9 cellular contexts compared by ENCODE assay signal in the genomic region with DNA sequence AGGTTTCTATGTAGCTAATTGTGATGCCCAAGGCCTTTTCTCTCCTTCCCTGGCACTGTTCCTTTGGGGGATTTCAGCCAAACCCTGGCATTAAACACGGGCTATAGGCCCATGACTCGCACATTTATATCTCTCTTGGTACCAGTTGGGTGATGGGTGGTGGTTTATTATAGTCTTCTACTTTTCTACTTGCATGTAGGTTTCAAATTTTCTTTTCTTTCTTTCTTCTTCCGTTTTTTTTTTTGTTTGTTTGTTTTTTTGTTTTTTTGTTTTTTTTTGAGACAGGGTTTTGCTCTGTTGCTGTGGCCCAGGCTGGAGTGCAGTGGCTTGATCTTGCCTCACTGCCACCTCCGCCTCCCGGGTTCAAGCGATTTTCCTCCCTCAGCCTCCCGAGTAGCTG. TPM values are rescaled to one million over a fixed set of nuclear protein-coding genes. Genes with fewer than 3 reads are reported as not detected.
DNase-seq lines count a peak whose midpoint lies in the region; ATAC-seq and TF ChIP-seq lines count a peak whose summit lies in the region.
"Had no signal": no experiment of that assay in that cellular context is flagged by ENCODE, and none has a peak within 500 bp of the region (broad histone marks: within the 10 kb centered on the region; RNA-seq: fewer than 3 reads in every experiment).

No MANE protein-coding gene starts in this region.

- intact Hi-C loops in esophagus squamous epithelium (cut with DNase I) (no loop called here), gastrocnemius medialis (cut with DNase I; ENCODE audit: low total_unique reads) (loop anchor here (2.0 to 5.0 kb wide), 3 partner anchors 58 to 180 kb away; partner anchors contain the start of gene IFNAR1), left colon (cut with DNase I, micrococcal nuclease) (loop anchor here in 1 of 2 donors (10.0 kb wide), 1 partner anchor 62 kb away; no protein-coding TSS in a partner anchor)

- DNase-seq in GM12864 (ENCODE audit: low read depth) (no peak), RWPE2 (ENCODE audit: low spot score) (no peak), esophagus squamous epithelium (lab: John Stamatoyannopoulos, UW) (no peak), gastrocnemius medialis (no peak), KG1 (lab: John Stamatoyannopoulos, UW) (no peak), DMS153 treated with DMSO at 0.1 percent for 48 hours (lab: John Stamatoyannopoulos, UW; ENCODE audit: unreplicated experiment) (no peak), left colon (no peak)
- DNase-seq: H7 had no signal

- H3K27ac ChIP-seq in RWPE2 (ENCODE audit: poor library complexity, severe bottlenecking) (peak overlapping the region; percentile 1), esophagus squamous epithelium (peak overlapping the region; percentile 88 to 96 (median 90)), gastrocnemius medialis (peak overlapping the region; percentile 82 to 84 (median 83))

- H3K36me3 ChIP-seq in RWPE2 (ENCODE audit: low read depth): peaks cover 4% of the 10 kb centered on the region; the same call in 1 of the 2 replicates
- H3K36me3 ChIP-seq in esophagus squamous epithelium: peaks cover 0 to 50% (median 0%) of the 10 kb centered on the region in 3 donors
- peaks cover 0 to 4% of the 10 kb centered on the region in 2 donors for H3K36me3 ChIP-seq in gastrocnemius medialis

- H3K27me3 ChIP-seq in RWPE2 (ENCODE audit: insufficient read depth, poor library complexity, severe bottlenecking) (no peaks in the 10 kb centered on the region), esophagus squamous epithelium (no peaks in the 10 kb centered on the region), gastrocnemius medialis (no peaks in the 10 kb centered on the region)

- H3K4me1 ChIP-seq in RWPE2 (ENCODE audit: insufficient read depth, poor library complexity, severe bottlenecking): peaks cover 5% of the 10 kb centered on the region
- peaks cover 13 to 45% (median 19%) of the 10 kb centered on the region in 3 donors for H3K4me1 ChIP-seq in esophagus squamous epithelium
- H3K4me1 ChIP-seq in gastrocnemius medialis: peaks cover 17 to 28% of the 10 kb centered on the region in 2 donors

- 57 to 74% methylated on average over 7 of the region's 7 CpGs for WGBS in esophagus squamous epithelium, 2 donors

- in situ Hi-C loops in gastrocnemius medialis (cut with MboI; ENCODE audit: low sequenced_read_pairs in 4 of 4): no loop called here

- TF ChIP-seq CTCF in GM12864 (IDR thresholded peaks at IDR 0.05; ENCODE audit: low read depth, low read length, missing control alignments): no peak
- TF ChIP-seq CTCF in RWPE2 (IDR thresholded peaks at IDR 0.05; ENCODE audit: poor library complexity, severe bottlenecking): no peak
- TF ChIP-seq CTCF in esophagus squamous epithelium (IDR thresholded peaks at IDR 0.05): no peak
- no peak for TF ChIP-seq CTCF in gastrocnemius medialis (IDR thresholded peaks at IDR 0.05 in 4 of 5, conservative IDR thresholded peaks at IDR 0.05 in 1 of 5)

- ATAC-seq in RWPE2 (ENCODE audit: low read depth) (no peak), gastrocnemius medialis (no peak), HG02870 (IDR thresholded peaks at IDR 0.05; ENCODE audit: unreplicated experiment) (no peak), left colon (no peak)

- H3K4me3 ChIP-seq in GM12864 (ENCODE audit: low read depth, low read length) (peak overlapping the region; percentile 89), RWPE2 (ENCODE audit: severe bottlenecking) (peak overlapping the region; percentile 69), esophagus squamous epithelium (peak overlapping the region; percentile 84 to 89 (median 86)), gastrocnemius medialis (peak overlapping the region; percentile 73 to 91 (median 86))

- TF ChIP-seq POLR2A in esophagus squamous epithelium (IDR thresholded peaks at IDR 0.05): no peak
- TF ChIP-seq POLR2A in gastrocnemius medialis (IDR thresholded peaks at IDR 0.05): no peak

- H3K9me3 ChIP-seq in RWPE2 (ENCODE audit: severe bottlenecking) (no peaks in the 10 kb centered on the region), esophagus squamous epithelium (no peaks in the 10 kb centered on the region), gastrocnemius medialis (no peaks in the 10 kb centered on the region)

RNA-seq across cellular contexts. Expression of gene IL10RB, which starts 1.1 kb away (rescaled TPM):
- total RNA-seq in esophagus squamous epithelium: 10 to 100 TPM; 28.1 to 47.7 (median 32.3) TPM
- total RNA-seq in gastrocnemius medialis: 10 to 100 TPM; 11.4 to 17.1 (median 14.0) TPM
- total RNA-seq in left colon: 100 to 1,000 TPM in 1 of 2 donors, 10 to 100 TPM in 1; 79.7 to 103 TPM

RNA-seq across cellular contexts. Expression of gene IFNAR2, which starts 37.5 kb away (rescaled TPM):
- total RNA-seq in esophagus squamous epithelium: 10 to 100 TPM in 1 of 4 donors, 1 to 10 TPM in 3; 4.0 to 13.3 (median 7.0) TPM
- 1 to 10 TPM; 3.4 to 8.0 (median 4.7) TPM for total RNA-seq in gastrocnemius medialis
- total RNA-seq in left colon: 10 to 100 TPM in 1 of 2 donors, 1 to 10 TPM in 1; 8.6 to 17.7 TPM

RNA-seq across cellular contexts. Expression of gene IFNAR1, which starts 57.5 kb away (rescaled TPM):
- total RNA-seq in esophagus squamous epithelium: 10 to 100 TPM; 12.4 to 19.3 (median 15.5) TPM
- 10 to 100 TPM in 2 of 4 donors, 1 to 10 TPM in 2; 8.9 to 24.3 (median 9.9) TPM for total RNA-seq in gastrocnemius medialis
- total RNA-seq in left colon: 10 to 100 TPM; 37.1 to 50.1 TPM

Comparison
In these comparisons a context has a peak if more than half of its experiments do, and no peak if none do; other contexts are left out.
1. H3K27ac ChIP-seq: peak in every context shown above with its lines; median percentile 90 in esophagus squamous epithelium; 83 in gastrocnemius medialis; 1 in RWPE2.